2 cellular contexts compared by ENCODE assay signal in the genomic region with DNA sequence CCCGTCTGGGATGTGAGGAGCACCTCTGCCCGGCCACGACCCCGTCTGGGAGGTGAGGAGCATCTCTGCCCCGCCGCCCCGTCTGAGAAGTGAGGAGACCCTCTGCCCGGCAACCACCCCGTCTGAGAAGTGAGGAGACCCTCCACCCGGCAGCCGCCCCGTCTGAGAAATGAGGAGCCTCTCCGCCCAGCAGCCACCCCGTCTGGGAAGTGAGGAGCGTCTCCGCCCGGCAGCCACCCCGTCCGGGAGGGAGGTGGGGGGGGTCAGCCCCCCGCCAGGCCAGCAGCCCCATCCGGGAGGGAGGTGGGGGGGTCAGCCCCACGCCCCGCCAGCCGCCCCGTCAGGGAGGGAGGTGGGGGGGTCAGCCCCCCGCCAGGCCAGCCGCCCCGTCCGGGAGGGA. TPM values are rescaled to one million over a fixed set of nuclear protein-coding genes. Genes with fewer than 3 reads are reported as not detected.
DNase-seq lines count a peak whose midpoint lies in the region; ATAC-seq, FAIRE-seq and TF ChIP-seq lines count a peak whose summit lies in the region.
"Not testable (repeated sequence)": the region's sequence is repeated elsewhere in the genome, so short reads cannot be mapped to it uniquely, and the experiment has no call there.

No MANE protein-coding gene starts in this region.

- DNase-seq in A549 (ENCODE audit: low read depth in 1 of 2, low spot score in 1 of 2): not testable (repeated sequence)
- peak; percentile 55 for DNase-seq in posterior vena cava (ENCODE audit: low spot score)

- H3K4me1 ChIP-seq in A549: not testable (repeated sequence)

- intact Hi-C loops in posterior vena cava (cut with DNase I): not testable (repeated sequence)

- not testable (repeated sequence) for TF ChIP-seq POLR2A in A549 (IDR thresholded peaks at IDR 0.05; ENCODE audit: low read length)

- not testable (repeated sequence) for H3K27ac ChIP-seq in A549

- peak overlapping the region; percentile 43; the same call in 2 of the 3 replicates for H3K4me2 ChIP-seq in A549

- not testable (repeated sequence) for H3K4me3 ChIP-seq in A549

- TF ChIP-seq RAD21 in A549 (conservative IDR thresholded peaks at IDR 0.05 in 1 of 2, IDR thresholded peaks at IDR 0.05 in 1 of 2): not testable (repeated sequence)

- not testable (repeated sequence) for FAIRE-seq in A549 (lab: Jason Lieb, UNC)

- 80% methylated on average over 3 of the region's 29 CpGs for WGBS in A549 (ENCODE audit: missing lambda C conversion rate)

- CTCF ChIA-PET in A549 (lab: Yijun Ruan, JAX): not testable (repeated sequence)

- POLR2A ChIA-PET in A549 (lab: Yijun Ruan, JAX): not testable (repeated sequence)

- not testable (repeated sequence) for H3K9me3 ChIP-seq in A549

- ATAC-seq in A549: not testable (repeated sequence)

- TF ChIP-seq CTCF in A549 (IDR thresholded peaks at IDR 0.05): not testable (repeated sequence)

- TF ChIP-seq EP300 in A549 (IDR thresholded peaks at IDR 0.05): not testable (repeated sequence)

RNA-seq across cellular contexts. Expression of gene CORO1A, which starts 14.7 kb away (rescaled TPM):
- polyA plus RNA-seq in A549 (2011; rRNA removed): 0.82 and 0.83 TPM in 2 replicates
- 4.7 and 4.9 TPM in 2 replicates for polyA plus RNA-seq in A549 (2012; cell fraction: cytosol; rRNA removed)
- 8.2 and 9.4 TPM in 2 replicates for polyA plus RNA-seq in A549 (2012; cell fraction: nucleus; rRNA removed)
- polyA plus RNA-seq in A549 (2017; fragmentation: RNase III; extraction: RNeasy Plus Mini Kit Qiagen cat#74134 plus additional on column Dnase treatment): 4.1 to 5.9 TPM (median 5.3 TPM) in 3 replicates
- polyA minus RNA-seq in A549 (2011; rRNA and poly(A)+ RNA removed): 0.25 and 2.0 TPM in 2 replicates
- total RNA-seq in posterior vena cava: 10 to 100 TPM; 38.1 to 49.8 TPM

RNA-seq across cellular contexts. Expression of gene BOLA2B, which starts 24.7 kb away (rescaled TPM):
- polyA plus RNA-seq in A549 (2011; rRNA removed): 43.9 and 53.8 TPM in 2 replicates
- 372 and 474 TPM in 2 replicates for polyA plus RNA-seq in A549 (2012; cell fraction: cytosol; rRNA removed)
- polyA plus RNA-seq in A549 (2012; cell fraction: nucleus; rRNA removed): 271 and 571 TPM in 2 replicates
- 236 to 258 TPM (median 244 TPM) in 3 replicates for polyA plus RNA-seq in A549 (2017; fragmentation: RNase III; extraction: RNeasy Plus Mini Kit Qiagen cat#74134 plus additional on column Dnase treatment)
- polyA minus RNA-seq in A549 (2011; rRNA and poly(A)+ RNA removed): 27.9 and 46.2 TPM in 2 replicates
- total RNA-seq in posterior vena cava: 10 to 100 TPM; 58.8 to 60.0 TPM

RNA-seq across cellular contexts. Expression of gene SLX1A, which starts 24.9 kb away (rescaled TPM):
- polyA plus RNA-seq in A549 (2011; rRNA removed) (3.5 and 17.5 TPM in 2 replicates), A549 (2017; fragmentation: RNase III; extraction: RNeasy Plus Mini Kit Qiagen cat#74134 plus additional on column Dnase treatment) (28.0 to 32.2 TPM (median 28.4 TPM) in 3 replicates)
- polyA plus RNA-seq in A549 (2012; cell fraction: cytosol; rRNA removed): 24.0 and 25.5 TPM in 2 replicates
- 46.9 and 54.5 TPM in 2 replicates for polyA plus RNA-seq in A549 (2012; cell fraction: nucleus; rRNA removed)
- polyA minus RNA-seq in A549 (2011; rRNA and poly(A)+ RNA removed): 1.1 and 4.8 TPM in 2 replicates
- total RNA-seq in posterior vena cava: 10 to 100 TPM; 19.8 to 21.5 TPM

RNA-seq across cellular contexts. Expression of gene SULT1A3, which starts 30.3 kb away (rescaled TPM):
- polyA plus RNA-seq in A549 (2011; rRNA removed): 8.0 and 11.5 TPM in 2 replicates
- polyA plus RNA-seq in A549 (2012; cell fraction: cytosol; rRNA removed): 6.8 and 9.8 TPM in 2 replicates
- 25.2 and 31.9 TPM in 2 replicates for polyA plus RNA-seq in A549 (2012; cell fraction: nucleus; rRNA removed)
- polyA plus RNA-seq in A549 (2017; fragmentation: RNase III; extraction: RNeasy Plus Mini Kit Qiagen cat#74134 plus additional on column Dnase treatment): 7.9 to 8.8 TPM (median 8.3 TPM) in 3 replicates
- polyA minus RNA-seq in A549 (2011; rRNA and poly(A)+ RNA removed): 2.6 TPM in 2 replicates
- total RNA-seq in posterior vena cava: 10 to 100 TPM; 10.0 to 12.9 TPM

RNA-seq across cellular contexts. Expression of gene MAPK3, which starts 45.7 kb away (rescaled TPM):
- polyA plus RNA-seq in A549 (2011; rRNA removed): 26.1 and 27.2 TPM in 2 replicates
- 35.9 and 47.6 TPM in 2 replicates for polyA plus RNA-seq in A549 (2012; cell fraction: cytosol; rRNA removed)
- polyA plus RNA-seq in A549 (2012; cell fraction: nucleus; rRNA removed): 39.8 and 41.7 TPM in 2 replicates
- 34.7 to 46.0 TPM (median 45.0 TPM) in 3 replicates for polyA plus RNA-seq in A549 (2017; fragmentation: RNase III; extraction: RNeasy Plus Mini Kit Qiagen cat#74134 plus additional on column Dnase treatment)
- polyA minus RNA-seq in A549 (2011; rRNA and poly(A)+ RNA removed): 22.0 and 25.2 TPM in 2 replicates
- total RNA-seq in posterior vena cava: 10 to 100 TPM; 77.9 to 84.2 TPM
